Comparison of ENCODE assay signal across 8 cellular contexts in genomic region chr5:70025106-70025844, GRCh38. TPM values are rescaled to one million over a fixed set of nuclear protein-coding genes. Genes with fewer than 3 reads are reported as not detected.
DNase-seq lines count a peak whose midpoint lies in the region; ATAC-seq, FAIRE-seq and TF ChIP-seq lines count a peak whose summit lies in the region.
"Not testable (repeated sequence)": the region's sequence is repeated elsewhere in the genome, so short reads cannot be mapped to it uniquely, and the experiment has no call there.

Gene SERF1B, plus strand, starts transcription at chr5:70025251. Its CDS starts 201 bp downstream, at chr5:70025452.

- H3K27me3 ChIP-seq in CD8-positive, alpha-beta T cell (ENCODE audit: insufficient read depth, low read length); endothelial cell of umbilical vein (ENCODE audit: control insufficient read depth in 2 of 2, insufficient read depth in 2 of 2, low read length in 2 of 2); small intestine (ENCODE audit: control insufficient read depth in 2 of 2, insufficient read depth in 2 of 2, low read length in 2 of 2): not testable (repeated sequence)

- not testable (repeated sequence) for FAIRE-seq in endothelial cell of umbilical vein (lab: Jason Lieb, UNC); small intestine (lab: Jason Lieb, UNC)

- not testable (repeated sequence) for H3K9me3 Mint-ChIP-seq in CD8-positive, alpha-beta T cell; activated CD4-positive, alpha-beta memory T cell treated with anti-CD3 and anti-CD28 coated beads, Interleukin-2, amount 10 ng/mL, durations not matched to agents 7 days and 5 days

- not testable (repeated sequence) for DNase-seq in CD8-positive, alpha-beta T cell; activated CD4-positive, alpha-beta memory T cell treated with anti-CD3 and anti-CD28 coated beads, Interleukin-2, amount 10 ng/mL, durations not matched to agents 7 days and 5 days; endothelial cell of umbilical vein (ENCODE audit: low read depth, low spot score); lower leg skin (ENCODE audit: low spot score in 2 of 2); small intestine

- CTCF ChIA-PET in CD8-positive, alpha-beta T cell (lab: Charles Lee); activated CD4-positive, alpha-beta memory T cell treated with anti-CD3 and anti-CD28 coated beads, Interleukin-2, amount 10 ng/mL, durations not matched to agents 7 days and 5 days (lab: Charles Lee); endothelial cell of umbilical vein (lab: Charles Lee): not testable (repeated sequence)

- not testable (repeated sequence) for H3K36me3 Mint-ChIP-seq in CD8-positive, alpha-beta T cell; activated CD4-positive, alpha-beta memory T cell treated with anti-CD3 and anti-CD28 coated beads, Interleukin-2, amount 10 ng/mL, durations not matched to agents 7 days and 5 days (ENCODE audit: low read depth)

- H3K9me1 ChIP-seq in endothelial cell of umbilical vein (replicated peaks; ENCODE audit: control insufficient read depth, extremely low read depth, insufficient read depth, low read length), result not testable (repeated sequence)

- H3K36me3 ChIP-seq in CD8-positive, alpha-beta T cell (ENCODE audit: insufficient read depth, low read length); endothelial cell of umbilical vein (ENCODE audit: control insufficient read depth in 2 of 2, extremely low read depth in 1 of 2, insufficient read depth in 2 of 2, low read length in 2 of 2); small intestine (ENCODE audit: control insufficient read depth in 2 of 2, insufficient read depth in 2 of 2, low read length in 2 of 2): not testable (repeated sequence)

- intact Hi-C loops in CD8-positive, alpha-beta T cell (cut with DNase I, micrococcal nuclease); endothelial cell of umbilical vein (cut with micrococcal nuclease); lower leg skin (cut with DNase I; ENCODE audit: low total_unique reads): not testable (repeated sequence)

- no CpG with 5 or more reads among the region's 66 CpGs for WGBS in lower leg skin, 2 donors
- no CpG with 5 or more reads among the region's 66 CpGs for WGBS in small intestine, 3 donors

- not testable (repeated sequence) for H2AFZ ChIP-seq in endothelial cell of umbilical vein (ENCODE audit: low read depth, low read length)

- not testable (repeated sequence) for H3K4me2 ChIP-seq in endothelial cell of umbilical vein (ENCODE audit: insufficient read depth, low read length)

- H3K4me3 Mint-ChIP-seq in CD8-positive, alpha-beta T cell; activated CD4-positive, alpha-beta memory T cell treated with anti-CD3 and anti-CD28 coated beads, Interleukin-2, amount 10 ng/mL, durations not matched to agents 7 days and 5 days: not testable (repeated sequence)

- not testable (repeated sequence) for H3K4me1 Mint-ChIP-seq in CD8-positive, alpha-beta T cell (ENCODE audit: low read depth); activated CD4-positive, alpha-beta memory T cell treated with anti-CD3 and anti-CD28 coated beads, Interleukin-2, amount 10 ng/mL, durations not matched to agents 7 days and 5 days

- POLR2A ChIA-PET in CD8-positive, alpha-beta T cell (lab: Charles Lee); activated CD4-positive, alpha-beta memory T cell treated with anti-CD3 and anti-CD28 coated beads, Interleukin-2, amount 10 ng/mL, durations not matched to agents 7 days and 5 days (lab: Charles Lee); endothelial cell of umbilical vein (lab: Charles Lee): not testable (repeated sequence)

- not testable (repeated sequence) for H3K9ac ChIP-seq in endothelial cell of umbilical vein (replicated peaks; ENCODE audit: extremely low read depth, insufficient read depth, low read length)

- not testable (repeated sequence) for H3K27me3 Mint-ChIP-seq in CD8-positive, alpha-beta T cell (ENCODE audit: low read depth); activated CD4-positive, alpha-beta memory T cell treated with anti-CD3 and anti-CD28 coated beads, Interleukin-2, amount 10 ng/mL, durations not matched to agents 7 days and 5 days

- dilution Hi-C loops in endothelial cell of umbilical vein (cut with MboI; ENCODE audit: extremely low pct_ligation_motif_present, low sequenced_read_pairs), result not testable (repeated sequence)

- not testable (repeated sequence) for H4K20me1 ChIP-seq in endothelial cell of umbilical vein (replicated peaks; ENCODE audit: control insufficient read depth, extremely low read depth, insufficient read depth, low read length)

- H3K4me1 ChIP-seq in CD8-positive, alpha-beta T cell (ENCODE audit: insufficient read depth, low read length); endothelial cell of umbilical vein (ENCODE audit: control insufficient read depth, extremely low read depth, insufficient read depth, low read length); small intestine (ENCODE audit: control insufficient read depth in 2 of 2, insufficient read depth in 1 of 2, low read depth in 1 of 2, low read length in 1 of 2): not testable (repeated sequence)

- not testable (repeated sequence) for TF ChIP-seq POLR2A in endothelial cell of umbilical vein (IDR thresholded peaks at IDR 0.05; ENCODE audit: low read depth, low read length); lower leg skin (IDR thresholded peaks at IDR 0.05)

- H3K27ac Mint-ChIP-seq in CD8-positive, alpha-beta T cell; activated CD4-positive, alpha-beta memory T cell treated with anti-CD3 and anti-CD28 coated beads, Interleukin-2, amount 10 ng/mL, durations not matched to agents 7 days and 5 days: not testable (repeated sequence)

- not testable (repeated sequence) for H3K79me2 ChIP-seq in endothelial cell of umbilical vein (ENCODE audit: control insufficient read depth, insufficient read depth, low read length)

- not testable (repeated sequence) for H3K9me3 ChIP-seq in CD8-positive, alpha-beta T cell (ENCODE audit: low read length); endothelial cell of umbilical vein (replicated peaks; ENCODE audit: control insufficient read depth, insufficient read depth, low read length); small intestine (ENCODE audit: control insufficient read depth, low read depth)

- not testable (repeated sequence) for H3K4me3 ChIP-seq in CD8-positive, alpha-beta T cell (ENCODE audit: low read depth, low read length); endothelial cell of umbilical vein (replicated peaks in 1 of 3; ENCODE audit: insufficient read depth in 1 of 3, low read depth in 1 of 3, low read length in 3 of 3); lower leg skin (ENCODE audit: low read depth, poor library complexity, severe bottlenecking); small intestine (ENCODE audit: low read depth in 1 of 2, low read length in 2 of 2)

- peak; percentile 89 for ATAC-seq in CD8-positive, alpha-beta T cell
- peak; percentile 92 for ATAC-seq in GM19452 (IDR thresholded peaks at IDR 0.05; ENCODE audit: unreplicated experiment)
- peak; percentile 93 for ATAC-seq in HG02798 (IDR thresholded peaks at IDR 0.05; ENCODE audit: poor library complexity, unreplicated experiment)
- peak; percentile 92 for ATAC-seq in HG03521 (IDR thresholded peaks at IDR 0.05; ENCODE audit: unreplicated experiment)

- H3K27ac ChIP-seq in CD8-positive, alpha-beta T cell (ENCODE audit: low read depth, low read length); endothelial cell of umbilical vein (ENCODE audit: insufficient read depth, low read depth, low read length); small intestine (ENCODE audit: low read depth in 1 of 2, low read length in 1 of 2): not testable (repeated sequence)

- not testable (repeated sequence) for BruUV-seq in endothelial cell of umbilical vein (replicated peaks; lab: Mats Ljungman, UMichigan)

- TF ChIP-seq CTCF in CD8-positive, alpha-beta T cell (IDR thresholded peaks at IDR 0.05); endothelial cell of umbilical vein (IDR thresholded peaks at IDR 0.05; ENCODE audit: extremely low read depth in 1 of 2, insufficient read depth in 1 of 2, low read depth in 1 of 2, low read length in 2 of 2); lower leg skin (IDR thresholded peaks at IDR 0.05): not testable (repeated sequence)

RNA-seq across cellular contexts. Expression of gene SERF1B, which starts in this region (rescaled TPM):
- total RNA-seq in CD8-positive, alpha-beta T cell, result 10 to 100 TPM; 24.5 to 30.2 TPM
- total RNA-seq in activated CD4-positive, alpha-beta memory T cell treated with anti-CD3 and anti-CD28 coated beads, Interleukin-2, amount 10 ng/mL, durations not matched to agents 7 days and 5 days, result 10 to 100 TPM; 24.6 to 25.6 TPM
- total RNA-seq in endothelial cell of umbilical vein (22.4 and 43.7 TPM in 2 replicates), lower leg skin (10 to 100 TPM; 19.8 to 32.2 (median 27.3) TPM)
- polyA plus RNA-seq in endothelial cell of umbilical vein (20.4 and 32.5 TPM in 2 replicates), small intestine (10 to 100 TPM in 2 of 3 donors, 1 to 10 TPM in 1; 7.6 to 35.4 (median 19.9) TPM)
- polyA plus RNA-seq in endothelial cell of umbilical vein (2011; cell fraction: cytosol; rRNA removed), result 52.1 and 53.1 TPM in 2 replicates
- 22.7 and 35.2 TPM in 2 replicates for polyA plus RNA-seq in endothelial cell of umbilical vein (2011; cell fraction: nucleus; rRNA removed)
- polyA plus RNA-seq in endothelial cell of umbilical vein (2012), result 30.8 and 35.1 TPM in 2 replicates
- 12.0 and 13.4 TPM in 2 replicates for polyA minus RNA-seq in endothelial cell of umbilical vein
- polyA minus RNA-seq in endothelial cell of umbilical vein (2011; cell fraction: cytosol; rRNA and poly(A)+ RNA removed), result 7.3 TPM
- polyA minus RNA-seq in endothelial cell of umbilical vein (2011; cell fraction: nucleus; rRNA and poly(A)+ RNA removed), result 10.3 and 11.3 TPM in 2 replicates
